In genomic region chr1:151130837-151131586, GRCh38 we compare ENCODE assay signal across 10 cellular contexts. TPM values are rescaled to one million over a fixed set of nuclear protein-coding genes. Genes with fewer than 3 reads are reported as not detected.
DNase-seq lines count a peak whose midpoint lies in the region; ATAC-seq, FAIRE-seq and TF ChIP-seq lines count a peak whose summit lies in the region.
"Had no signal": no experiment of that assay in that cellular context is flagged by ENCODE, and none has a peak within 500 bp of the region (broad histone marks: within the 10 kb centered on the region; RNA-seq: fewer than 3 reads in every experiment).

No MANE protein-coding gene starts in this region.

- H3K36me3 ChIP-seq in adrenal gland (replicated peaks in 1 of 2) (no peaks in the 10 kb centered on the region), psoas muscle (ENCODE audit: insufficient read depth in 1 of 2, low read depth in 1 of 2) (peaks cover 0 to 43% of the 10 kb centered on the region in 2 donors), transverse colon (no peaks in the 10 kb centered on the region)

- no peak for FAIRE-seq in urothelium cell line (lab: Jason Lieb, UNC)

- TF ChIP-seq CTCF in adrenal gland (IDR thresholded peaks at IDR 0.05): no peak
- TF ChIP-seq CTCF in psoas muscle (IDR thresholded peaks at IDR 0.05): no peak
- TF ChIP-seq CTCF in transverse colon (IDR thresholded peaks at IDR 0.05): no peak

- H3K27me3 ChIP-seq in adrenal gland (no peaks in the 10 kb centered on the region), psoas muscle (ENCODE audit: insufficient read depth in 3 of 3, low read length in 2 of 3) (no peaks in the 10 kb centered on the region), transverse colon (peaks cover 27% of the 10 kb centered on the region)

- WGBS in adrenal gland, 4 donors: 34 to 50% (median 41%) methylated on average over 40 to 48 of the region's 48 CpGs
- 38 to 53% (median 40%) methylated on average over 48 of the region's 48 CpGs for WGBS in psoas muscle, 3 donors
- WGBS in transverse colon (ENCODE audit: low coverage in 1 of 2), 2 donors: 21 to 83% methylated on average over 4 to 47 of the region's 48 CpGs

- in situ Hi-C loops in transverse colon (cut with MboI; ENCODE audit: low pct_ligation_motif_present in 1 of 4, low pct_unique_long_range_greater_than_20kb in 1 of 4, low sequenced_read_pairs in 3 of 4): no loop called here

- H3K4me3 ChIP-seq in adrenal gland (peak overlapping the region in 1 of 4 donors; percentile 39), psoas muscle (peak overlapping the region; percentile 50), transverse colon (peak overlapping the region in 3 of 4 donors; percentile 19 to 54 (median 29))

- H3K9me3 ChIP-seq in adrenal gland (replicated peaks in 1 of 3) (no peaks in the 10 kb centered on the region), psoas muscle (no peaks in the 10 kb centered on the region), transverse colon (no peaks in the 10 kb centered on the region)

- peak; percentile 88 for DNase-seq in Right ventricle myocardium inferior (ENCODE audit: missing footprints)
- no peak for DNase-seq in cardiac septum (ENCODE audit: low spot score)
- peak; percentile 65 for DNase-seq in NCI-H748 treated with DMSO at 0.1 percent for 48 hours (lab: John Stamatoyannopoulos, UW)
- peak; percentile 54 to 91 (median 63) for DNase-seq in adrenal gland
- DNase-seq in hepatic stellate cell (ENCODE audit: low spot score): peak; percentile 87
- DNase-seq in psoas muscle: peak; percentile 77 to 87
- peak; percentile 84 for DNase-seq in transverse colon
- no peak for DNase-seq in urothelium cell line (ENCODE audit: low spot score)

- peak overlapping the region in 2 of 5 donors; percentile 31 to 52 for H3K27ac ChIP-seq in adrenal gland
- peak overlapping the region; percentile 54 for H3K27ac ChIP-seq in psoas muscle
- peak overlapping the region; percentile 27 to 65 (median 45) for H3K27ac ChIP-seq in transverse colon

- H3K4me1 ChIP-seq in adrenal gland (replicated peaks in 1 of 2) (peaks cover 7 to 11% of the 10 kb centered on the region in 2 donors), psoas muscle (peaks cover 4% of the 10 kb centered on the region), transverse colon (peaks cover 0 to 22% (median 15%) of the 10 kb centered on the region in 4 donors)

- ATAC-seq in Right ventricle myocardium inferior: peak; percentile 94
- ATAC-seq in psoas muscle: peak; percentile 53 to 71 (median 63)

- no peak for TF ChIP-seq EP300 in transverse colon (IDR thresholded peaks at IDR 0.05; ENCODE audit: low read depth)

- TF ChIP-seq POLR2A in adrenal gland (IDR thresholded peaks at IDR 0.05) (no peak), transverse colon (IDR thresholded peaks at IDR 0.05) (no peak)

- intact Hi-C loops in Right ventricle myocardium inferior (cut with DNase I): no loop called here
- intact Hi-C loops in cardiac septum (cut with DNase I): no loop called here
- intact Hi-C loops in adrenal gland (cut with DNase I): no loop called here
- intact Hi-C loops in psoas muscle (cut with DNase I): no loop called here
- intact Hi-C loops in transverse colon (cut with DNase I; ENCODE audit: low total_unique reads): no loop called here

RNA-seq across cellular contexts. Expression of gene SEMA6C, which starts 15.4 kb away (rescaled TPM):
- total RNA-seq in Right ventricle myocardium inferior (57.6 TPM), cardiac septum (46.5 TPM), adrenal gland (1 to 10 TPM in 7 of 8 donors, under 1 TPM in 1; 0.66 to 7.1 (median 3.8) TPM), psoas muscle (100 to 1,000 TPM in 2 of 4 donors, 10 to 100 TPM in 2; 56.3 to 145 (median 101) TPM), transverse colon (10 to 100 TPM in 1 of 4 donors, 1 to 10 TPM in 3; 1.8 to 16.3 (median 2.9) TPM)
- polyA plus RNA-seq in adrenal gland (10 to 100 TPM in 2 of 3 donors, under 1 TPM in 1; 0.88 to 40.5 (median 14.9) TPM), psoas muscle (10 to 100 TPM in 2 of 3 donors, 1 to 10 TPM in 1; 8.9 to 46.3 (median 29.5) TPM)

RNA-seq across cellular contexts. Expression of gene TNFAIP8L2, which starts 25.4 kb away (rescaled TPM):
- total RNA-seq in Right ventricle myocardium inferior: 2.6 TPM
- 0.86 TPM for total RNA-seq in cardiac septum
- total RNA-seq in adrenal gland: 10 to 100 TPM in 3 of 8 donors, 1 to 10 TPM in 5; 4.9 to 18.3 (median 7.3) TPM
- 10 to 100 TPM in 2 of 3 donors, 1 to 10 TPM in 1; 3.3 to 19.9 (median 15.2) TPM for polyA plus RNA-seq in adrenal gland
- 1 to 10 TPM in 1 of 4 donors, under 1 TPM in 3; 0.56 to 1.3 (median 0.74) TPM for total RNA-seq in psoas muscle
- 1 to 10 TPM in 2 of 3 donors, under 1 TPM in 1; 0.62 to 1.1 (median 1.1) TPM for polyA plus RNA-seq in psoas muscle
- total RNA-seq in transverse colon: 1 to 10 TPM; 2.0 to 5.2 (median 4.2) TPM
- total RNA-seq: Daoy had no signal

RNA-seq across cellular contexts. Expression of gene LYSMD1, which starts 34.7 kb away (rescaled TPM):
- total RNA-seq in Right ventricle myocardium inferior (12.3 TPM), cardiac septum (12.5 TPM), adrenal gland (10 to 100 TPM in 6 of 8 donors, 1 to 10 TPM in 2; 7.9 to 20.0 (median 13.8) TPM), psoas muscle (10 to 100 TPM in 3 of 4 donors, 1 to 10 TPM in 1; 6.7 to 17.5 (median 12.3) TPM), transverse colon (10 to 100 TPM in 1 of 4 donors, 1 to 10 TPM in 3; 1.4 to 15.7 (median 7.3) TPM)
- polyA plus RNA-seq in adrenal gland (10 to 100 TPM in 1 of 3 donors, 1 to 10 TPM in 2; 4.4 to 12.8 (median 9.1) TPM), psoas muscle (10 to 100 TPM in 1 of 3 donors, 1 to 10 TPM in 2; 8.4 to 18.0 (median 8.6) TPM)

RNA-seq across cellular contexts. Expression of gene SCNM1, which starts 34.9 kb away (rescaled TPM):
- 16.6 TPM for total RNA-seq in Right ventricle myocardium inferior
- 20.7 TPM for total RNA-seq in cardiac septum
- total RNA-seq in adrenal gland: 10 to 100 TPM; 16.4 to 43.2 (median 32.9) TPM
- polyA plus RNA-seq in adrenal gland: 10 to 100 TPM; 47.2 to 89.0 (median 83.2) TPM
- total RNA-seq in psoas muscle: 10 to 100 TPM; 23.6 to 47.9 (median 39.5) TPM
- 10 to 100 TPM; 71.0 to 78.7 (median 72.3) TPM for polyA plus RNA-seq in psoas muscle
- total RNA-seq in transverse colon: 10 to 100 TPM in 3 of 4 donors, 1 to 10 TPM in 1; 9.0 to 35.4 (median 25.1) TPM

RNA-seq across cellular contexts. Expression of gene TMOD4, which starts 44.8 kb away (rescaled TPM):
- total RNA-seq in Right ventricle myocardium inferior (not detected), cardiac septum (not detected), adrenal gland (1 to 10 TPM in 1 of 8 donors, under 1 TPM in 1, not detected in 6; 0.60 to 1.2 TPM), psoas muscle (100 to 1,000 TPM; 102 to 434 (median 407) TPM), transverse colon (not detected)
- polyA plus RNA-seq in adrenal gland (under 1 TPM in 2 of 3 donors, not detected in 1; 0.84 to 0.88 TPM), psoas muscle (100 to 1,000 TPM in 2 of 3 donors, 10 to 100 TPM in 1; 17.6 to 274 (median 154) TPM)
- total RNA-seq: temporal lobe had no signal

Comparison
In these comparisons a context has a peak if more than half of its experiments do, and no peak if none do; other contexts are left out.
1. DNase-seq: peak in Right ventricle myocardium inferior (single experiment), NCI-H748 treated with DMSO at 0.1 percent for 48 hours (single experiment), adrenal gland (7 of 7), hepatic stellate cell (single experiment), psoas muscle (2 of 2) and transverse colon (single experiment); none in cardiac septum (single experiment) and urothelium cell line (single experiment).